ENCODE assay signal across 1 cellular context in the genomic region with DNA sequence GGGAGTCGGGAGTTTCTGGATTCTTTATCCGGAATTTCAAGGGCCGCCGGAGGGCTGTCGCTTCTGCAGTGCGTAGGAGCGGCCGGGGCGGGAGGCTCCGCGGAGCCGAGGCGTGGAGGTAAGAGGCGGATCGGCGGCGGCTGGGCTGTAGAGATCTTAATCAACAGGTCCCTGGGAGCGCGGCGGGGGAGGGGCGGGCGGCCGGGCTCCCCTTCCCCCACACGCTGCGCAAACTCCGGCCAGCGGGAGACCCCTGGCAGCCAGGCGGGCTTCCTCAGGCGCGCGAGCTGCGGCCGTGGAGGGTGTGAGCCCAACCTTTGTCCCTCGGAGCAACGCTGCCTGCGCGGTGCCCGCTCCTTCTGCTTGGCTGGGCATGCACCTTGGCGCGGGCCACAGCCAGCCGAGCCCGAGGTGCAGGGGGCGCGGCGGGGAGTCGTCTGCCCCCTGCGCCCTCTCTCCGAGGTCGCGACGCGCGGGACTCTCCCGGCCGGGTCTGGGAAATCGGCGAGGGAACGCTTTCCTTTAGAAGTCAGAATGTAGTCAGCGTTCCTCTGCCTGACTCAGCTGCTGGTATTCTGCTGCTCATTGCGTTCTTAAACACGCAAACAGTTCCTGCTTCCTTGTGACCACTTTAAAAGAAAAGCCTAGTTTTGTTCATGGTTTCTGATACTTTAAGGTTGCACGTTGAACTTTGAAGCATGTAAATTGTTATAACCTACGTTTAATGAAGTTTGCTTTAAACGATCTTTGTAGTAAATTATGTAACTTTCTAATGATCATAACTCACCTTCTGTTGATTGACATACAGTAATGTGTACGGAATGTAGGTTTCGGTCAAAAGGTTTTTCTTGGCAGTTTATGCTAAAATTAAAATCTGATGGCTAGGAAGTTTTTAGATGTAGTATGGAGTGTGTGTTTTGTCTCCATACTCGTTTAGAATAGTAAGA.
TF ChIP-seq lines count a peak whose summit lies in the region.

Gene PALS1, plus strand, starts transcription at position 20 of the 947 bp plus-strand sequence. CDS start 37,736 bp downstream, outside the sequence.

TF ChIP-seq in A549, 52 proteins besides CTCF, POLR2A, EP300 and RAD21 (continued from another document):
- no peak for TF ChIP-seq CBX8 (IDR thresholded peaks at IDR 0.05)
- TF ChIP-seq SREBF2 (IDR thresholded peaks at IDR 0.05), result no peak
- no peak for TF ChIP-seq JUNB (IDR thresholded peaks at IDR 0.05)
- no peak for TF ChIP-seq KDM5A (IDR thresholded peaks at IDR 0.05)
- TF ChIP-seq JUN (IDR thresholded peaks at IDR 0.05), result peak in 1 of 2 experiments; percentile 77; a peak in 2 of 5 replicates
- no peak for TF ChIP-seq ESRRA (IDR thresholded peaks at IDR 0.05; ENCODE audit: borderline replicate concordance, low read length)
- TF ChIP-seq KDM1A (IDR thresholded peaks at IDR 0.05; ENCODE audit: low read depth), result no peak
- peak; percentile 76 for TF ChIP-seq GATA3 (IDR thresholded peaks at IDR 0.05; ENCODE audit: borderline replicate concordance)
- TF ChIP-seq ZC3H11A (IDR thresholded peaks at IDR 0.05), result no peak
- no peak for TF ChIP-seq MYC (IDR thresholded peaks at IDR 0.05; ENCODE audit: borderline replicate concordance, low read length)
- peak; percentile 48 for TF ChIP-seq CHD2 (IDR thresholded peaks at IDR 0.05; ENCODE audit: low read length, partially characterized antibody)
- TF ChIP-seq RCOR1 (IDR thresholded peaks at IDR 0.05; ENCODE audit: low read depth, low read length), result no peak
- TF ChIP-seq HOXB13 (CRISPR knock-in tag; IDR thresholded peaks at IDR 0.05; ENCODE audit: low read depth), result no peak
